ENCODE assay signal across 25 cellular contexts in genomic region chr3:49611714-49612113, GRCh38. TPM values are rescaled to one million over a fixed set of nuclear protein-coding genes. Genes with fewer than 3 reads are reported as not detected.
A peak's percentile ranks its signal among the peaks of the same experiment; 100 is the strongest.
DNase-seq lines count a peak whose midpoint lies in the region; ATAC-seq, FAIRE-seq and TF ChIP-seq lines count a peak whose summit lies in the region.
"Had no signal": no experiment of that assay in that cellular context is flagged by ENCODE, and none has a peak within 500 bp of the region (broad histone marks: within the 10 kb centered on the region; RNA-seq: fewer than 3 reads in every experiment).

No MANE protein-coding gene starts in this region.

- peaks cover 4% of the 10 kb centered on the region for H3K27me3 Mint-ChIP-seq in activated naive CD8-positive, alpha-beta T cell treated with anti-CD3 and anti-CD28 coated beads, Interleukin-2, amount 10 ng/mL, durations not matched to agents 7 days and 5 days
- H3K27me3 Mint-ChIP-seq in activated naive CD8-positive, alpha-beta T cell treated with anti-CD3 and anti-CD28 coated beads, Interleukin-2, amount 50 U/mL, for 24 hours = no peaks in the 10 kb centered on the region
- no peaks in the 10 kb centered on the region for H3K27me3 Mint-ChIP-seq in type B pancreatic cell

- H3K4me1 Mint-ChIP-seq in activated naive CD8-positive, alpha-beta T cell treated with anti-CD3 and anti-CD28 coated beads, Interleukin-2, amount 10 ng/mL, durations not matched to agents 7 days and 5 days = no peaks in the 10 kb centered on the region
- H3K4me1 Mint-ChIP-seq in activated naive CD8-positive, alpha-beta T cell treated with anti-CD3 and anti-CD28 coated beads, Interleukin-2, amount 50 U/mL, for 24 hours = no peaks in the 10 kb centered on the region
- H3K4me1 Mint-ChIP-seq in type B pancreatic cell (ENCODE audit: unreplicated experiment) = peaks cover 22% of the 10 kb centered on the region
- H3K4me1 Mint-ChIP-seq: CD4-positive, CD25-positive, alpha-beta regulatory T cell had no signal

- no peak for TF ChIP-seq CTCF in bronchial epithelial cell (IDR thresholded peaks at IDR 0.05; ENCODE audit: insufficient read depth, low read length, severe bottlenecking)
- TF ChIP-seq CTCF in type B pancreatic cell (conservative IDR thresholded peaks at IDR 0.05) = no peak

- H3K36me3 Mint-ChIP-seq in activated naive CD8-positive, alpha-beta T cell treated with anti-CD3 and anti-CD28 coated beads, Interleukin-2, amount 10 ng/mL, durations not matched to agents 7 days and 5 days = no peaks in the 10 kb centered on the region
- H3K36me3 Mint-ChIP-seq in activated naive CD8-positive, alpha-beta T cell treated with anti-CD3 and anti-CD28 coated beads, Interleukin-2, amount 50 U/mL, for 24 hours (ENCODE audit: low read depth) = no peaks in the 10 kb centered on the region
- H3K36me3 Mint-ChIP-seq in type B pancreatic cell = no peaks in the 10 kb centered on the region
- H3K36me3 Mint-ChIP-seq: CD4-positive, CD25-positive, alpha-beta regulatory T cell had no signal

- no peaks in the 10 kb centered on the region for H3K36me3 ChIP-seq in bronchial epithelial cell (ENCODE audit: control insufficient read depth, insufficient read depth, low read length)
- H3K36me3 ChIP-seq: BLaER1, SJSA1 had no signal

- H3K4me3 Mint-ChIP-seq in activated naive CD8-positive, alpha-beta T cell treated with anti-CD3 and anti-CD28 coated beads, Interleukin-2, amount 10 ng/mL, durations not matched to agents 7 days and 5 days = no peak overlapping the region
- no peak overlapping the region for H3K4me3 Mint-ChIP-seq in activated naive CD8-positive, alpha-beta T cell treated with anti-CD3 and anti-CD28 coated beads, Interleukin-2, amount 50 U/mL, for 24 hours
- no peak overlapping the region for H3K4me3 Mint-ChIP-seq in type B pancreatic cell
- H3K4me3 Mint-ChIP-seq: CD4-positive, CD25-positive, alpha-beta regulatory T cell; GM23338; H9 had no signal

- no peak for ATAC-seq in activated naive CD8-positive, alpha-beta T cell treated with anti-CD3 and anti-CD28 coated beads, Interleukin-2, amount 10 ng/mL, durations not matched to agents 7 days and 5 days (ENCODE audit: low read depth)
- ATAC-seq in activated naive CD8-positive, alpha-beta T cell treated with anti-CD3 and anti-CD28 coated beads, Interleukin-2, amount 50 U/mL, for 24 hours = no peak
- ATAC-seq: GM23338 had no signal

- no peak for DNase-seq in activated naive CD8-positive, alpha-beta T cell treated with anti-CD3 and anti-CD28 coated beads, Interleukin-2, amount 10 ng/mL, durations not matched to agents 7 days and 5 days
- no peak for DNase-seq in activated naive CD8-positive, alpha-beta T cell treated with anti-CD3 and anti-CD28 coated beads, Interleukin-2, amount 50 U/mL, for 24 hours
- DNase-seq in bronchial epithelial cell (ENCODE audit: low read depth) (no peak), kidney tubule cell (ENCODE audit: low spot score) (peak; percentile 31), type B pancreatic cell (ENCODE audit: extremely low spot score, unreplicated experiment) (peak; percentile 13), hippocampal formation (lab: John Stamatoyannopoulos, UW) (no peak), cerebellum (ENCODE audit: low spot score) (no peak), NCI-H524 (lab: John Stamatoyannopoulos, UW) (no peak)
- DNase-seq: CD4-positive, CD25-positive, alpha-beta regulatory T cell; H9; NCI-H1105 treated with DMSO at 0.1 percent for 48 hours; NCI-H146; NCI-H1930; NCI-H2107; NCI-H446; NCI-H526; NCI-H82; PC-9; Right ventricle myocardium superior had no signal

- H3K27ac Mint-ChIP-seq in activated naive CD8-positive, alpha-beta T cell treated with anti-CD3 and anti-CD28 coated beads, Interleukin-2, amount 10 ng/mL, durations not matched to agents 7 days and 5 days = peak overlapping the region; percentile 67
- H3K27ac Mint-ChIP-seq in activated naive CD8-positive, alpha-beta T cell treated with anti-CD3 and anti-CD28 coated beads, Interleukin-2, amount 50 U/mL, for 24 hours = no peak overlapping the region
- H3K27ac Mint-ChIP-seq in type B pancreatic cell = no peak overlapping the region
- H3K27ac Mint-ChIP-seq: CD4-positive, CD25-positive, alpha-beta regulatory T cell; GM23338; H9 had no signal

- no peaks in the 10 kb centered on the region for H3K27me3 ChIP-seq in bronchial epithelial cell (ENCODE audit: control insufficient read depth, insufficient read depth, low read length)
- H3K27me3 ChIP-seq: BLaER1, SJSA1 had no signal

- H3K9me3 Mint-ChIP-seq in activated naive CD8-positive, alpha-beta T cell treated with anti-CD3 and anti-CD28 coated beads, Interleukin-2, amount 10 ng/mL, durations not matched to agents 7 days and 5 days = peaks cover 5% of the 10 kb centered on the region
- H3K9me3 Mint-ChIP-seq in activated naive CD8-positive, alpha-beta T cell treated with anti-CD3 and anti-CD28 coated beads, Interleukin-2, amount 50 U/mL, for 24 hours = peaks cover 4% of the 10 kb centered on the region
- H3K9me3 Mint-ChIP-seq in type B pancreatic cell = no peaks in the 10 kb centered on the region

- FAIRE-seq in bronchial epithelial cell (lab: Jason Lieb, UNC) = peak; percentile 83
- FAIRE-seq: D721Med, GM18507 had no signal

- no peak overlapping the region for H3K4me3 ChIP-seq in bronchial epithelial cell (ENCODE audit: low read depth, low read length)
- H3K4me3 ChIP-seq: BLaER1, GM23338, PC-9, SJSA1 had no signal

- POLR2A ChIA-PET in activated naive CD8-positive, alpha-beta T cell treated with anti-CD3 and anti-CD28 coated beads, Interleukin-2, amount 10 ng/mL, durations not matched to agents 7 days and 5 days (lab: Charles Lee) = no interaction called here

RNA-seq across cellular contexts. Expression of gene BSN, which starts 57.4 kb away (rescaled TPM):
- under 1 TPM; 0.08 to 0.14 TPM for total RNA-seq in activated naive CD8-positive, alpha-beta T cell treated with anti-CD3 and anti-CD28 coated beads, Interleukin-2, amount 10 ng/mL, durations not matched to agents 7 days and 5 days
- total RNA-seq in bronchial epithelial cell (under 0.01 TPM in 1 of 2 replicates, not detected in the other), type B pancreatic cell (ENCODE audit: low replicate concordance) (3.9 and 4.0 TPM in 2 replicates), cerebellum (13.7 TPM)
- total RNA-seq: HT-29 had no signal

Comparison
In these comparisons a context has a peak if more than half of its experiments do, and no peak if none do; other contexts are left out.
1. DNase-seq: peak in kidney tubule cell (single experiment) and type B pancreatic cell (single experiment); none in activated naive CD8-positive, alpha-beta T cell treated with anti-CD3 and anti-CD28 coated beads, Interleukin-2, amount 10 ng/mL, durations not matched to agents 7 days and 5 days (single experiment), activated naive CD8-positive, alpha-beta T cell treated with anti-CD3 and anti-CD28 coated beads, Interleukin-2, amount 50 U/mL, for 24 hours (single experiment), bronchial epithelial cell (single experiment), hippocampal formation (0 of 2), cerebellum (single experiment) and NCI-H524 (0 of 2).